Comparison of ENCODE assay signal across 19 cellular contexts in the genomic region with DNA sequence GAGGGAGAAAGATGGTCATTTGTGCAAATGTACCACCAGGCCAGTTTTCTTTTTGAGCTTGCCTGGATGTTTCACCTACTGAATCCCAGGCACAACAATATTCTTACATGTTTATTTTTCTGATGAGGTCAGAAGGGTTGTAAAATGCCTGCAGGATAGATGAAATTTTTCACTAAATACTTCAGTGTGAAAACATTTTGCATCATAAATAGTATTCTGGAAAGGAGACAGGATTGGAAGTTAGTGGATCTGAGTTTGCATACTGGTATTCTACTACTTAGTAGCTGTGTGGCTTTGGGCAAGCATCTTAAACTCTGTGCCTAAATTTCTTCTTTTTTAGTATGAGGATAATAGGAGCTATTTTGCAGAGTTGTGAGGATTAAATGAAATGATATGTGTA.
"Had no signal": no experiment of that assay in that cellular context is flagged by ENCODE, and none has a peak within 500 bp of the region (broad histone marks: within the 10 kb centered on the region; RNA-seq: fewer than 3 reads in every experiment).

No MANE protein-coding gene starts in this region.

- H3K36me3 ChIP-seq: colonic mucosa, heart right ventricle, right atrium auricular region, tibial nerve, uterus had no signal

- ATAC-seq: activated naive CD4-positive, alpha-beta T cell treated with anti-CD3 and anti-CD28 coated beads, Interleukin-2, amount 50 U/mL, for 72 hours; body of pancreas; heart right ventricle; left ventricle myocardium superior; stimulated activated naive CD8-positive, alpha-beta T cell treated with anti-CD3 and anti-CD28 coated beads, Interleukin-15, Interleukin-2, amounts not matched to agents 100 U/mL and 50 U/mL, for 24 hours; T-helper 17 cell had no signal

- DNase-seq: activated CD4-positive, alpha-beta T cell treated with anti-CD3 and anti-CD28 coated beads, Interleukin-2, amount 50 U/mL, for 48 hours; activated gamma-delta T cell treated with Interleukin-2 at 50 U/mL for 16 hours; amniotic stem cell; body of pancreas; caudate nucleus; colonic mucosa; erythroblast; heart right ventricle; immature natural killer cell; left ventricle myocardium superior; stimulated activated naive CD8-positive, alpha-beta T cell treated with anti-CD3 and anti-CD28 coated beads, Interleukin-15, Interleukin-2, amounts not matched to agents 100 U/mL and 50 U/mL, for 24 hours; substantia nigra; T-helper 17 cell; uterus; WERI-Rb-1 had no signal

- H3K27ac ChIP-seq: colonic mucosa, heart right ventricle, right atrium auricular region, skin epidermis, tibial nerve, uterus, WERI-Rb-1 had no signal

- H3K27me3 ChIP-seq: body of pancreas, colonic mucosa, heart right ventricle, right atrium auricular region, tibial nerve, uterus had no signal

- H3K4me3 ChIP-seq: body of pancreas, colonic mucosa, heart right ventricle, right atrium auricular region, skin epidermis, tibial nerve, uterus had no signal

- H3K4me1 ChIP-seq: colonic mucosa had no signal

- H3K9me3 ChIP-seq: body of pancreas, colonic mucosa, heart right ventricle, right atrium auricular region, tibial nerve, uterus had no signal
